In genomic region chr14:75077794-75078193, GRCh38 we compare ENCODE assay signal across 18 cellular contexts. TPM values are rescaled to one million over a fixed set of nuclear protein-coding genes. Genes with fewer than 3 reads are reported as not detected.
"Had no signal": no experiment of that assay in that cellular context is flagged by ENCODE, and none has a peak within 500 bp of the region (broad histone marks: within the 10 kb centered on the region; RNA-seq: fewer than 3 reads in every experiment).

No MANE protein-coding gene starts in this region.

- H3K4me3 Mint-ChIP-seq: activated CD8-positive, alpha-beta memory T cell treated with anti-CD3 and anti-CD28 coated beads, Interleukin-2, amount 10 ng/mL, durations not matched to agents 7 days and 5 days; endodermal cell; naive thymus-derived CD8-positive, alpha-beta T cell; stimulated activated naive B cell treated with anti-CD40 and anti-IgM and Interleukin-4, amounts not matched to agents 10 μg/mL and 1 μg/mL and 100 μg/mL, for 72 hours; T-helper 2 cell treated with Interferon-gamma antibody and Interleukin-4, amounts not matched to agents 5 μg/mL and 100 μg/mL, for 36 hours had no signal

- H3K27ac ChIP-seq: adrenal gland, cardiac muscle cell, gastroesophageal sphincter, tibial artery, uterus had no signal

- DNase-seq: activated CD4-positive, alpha-beta T cell treated with anti-CD3 and anti-CD28 coated beads, Interleukin-2, amount 50 U/mL, for 48 hours; activated CD8-positive, alpha-beta memory T cell treated with anti-CD3 and anti-CD28 coated beads, Interleukin-2, amount 10 ng/mL, durations not matched to agents 7 days and 5 days; activated effector memory CD4-positive, alpha-beta T cell treated with Interleukin-2 at 50 U/mL for 16 hours; activated naive CD4-positive, alpha-beta T cell treated with anti-CD3 and anti-CD28 coated beads, Interleukin-2, amount 50 U/mL, for 16 hours; activated T-cell treated with anti-CD3 and anti-CD28 coated beads, Interleukin-2, amount 50 U/mL, for 1 hour; adrenal gland; dorsolateral prefrontal cortex; endodermal cell; erythroblast; naive thymus-derived CD8-positive, alpha-beta T cell; stimulated activated CD4-positive, alpha-beta T cell treated with anti-CD3 and anti-CD28 coated beads, Interleukin-2, amount 100 ng/mL, for 48 hours; stimulated activated naive B cell treated with anti-CD40 and anti-IgM and Interleukin-4, amounts not matched to agents 10 μg/mL and 1 μg/mL and 100 μg/mL, for 72 hours; tibial artery; uterus had no signal

- H3K4me1 ChIP-seq: tibial artery, uterus had no signal

- H3K4me1 Mint-ChIP-seq: activated CD8-positive, alpha-beta memory T cell treated with anti-CD3 and anti-CD28 coated beads, Interleukin-2, amount 10 ng/mL, durations not matched to agents 7 days and 5 days; endodermal cell; naive thymus-derived CD8-positive, alpha-beta T cell; stimulated activated naive B cell treated with anti-CD40 and anti-IgM and Interleukin-4, amounts not matched to agents 10 μg/mL and 1 μg/mL and 100 μg/mL, for 72 hours had no signal

- H3K27me3 ChIP-seq: adrenal gland, cardiac muscle cell, dorsolateral prefrontal cortex, gastroesophageal sphincter, tibial artery, uterus had no signal

- H3K9me3 Mint-ChIP-seq: endodermal cell; naive thymus-derived CD8-positive, alpha-beta T cell; stimulated activated naive B cell treated with anti-CD40 and anti-IgM and Interleukin-4, amounts not matched to agents 10 μg/mL and 1 μg/mL and 100 μg/mL, for 72 hours; T-helper 2 cell treated with Interferon-gamma antibody and Interleukin-4, amounts not matched to agents 5 μg/mL and 100 μg/mL, for 36 hours had no signal

- ATAC-seq: activated CD8-positive, alpha-beta memory T cell treated with anti-CD3 and anti-CD28 coated beads, Interleukin-2, amount 10 ng/mL, durations not matched to agents 7 days and 5 days; gastroesophageal sphincter; naive thymus-derived CD8-positive, alpha-beta T cell; stimulated activated naive B cell treated with anti-CD40 and anti-IgM and Interleukin-4, amounts not matched to agents 10 μg/mL and 1 μg/mL and 100 μg/mL, for 72 hours had no signal

- H3K27me3 Mint-ChIP-seq: naive thymus-derived CD8-positive, alpha-beta T cell; stimulated activated naive B cell treated with anti-CD40 and anti-IgM and Interleukin-4, amounts not matched to agents 10 μg/mL and 1 μg/mL and 100 μg/mL, for 72 hours had no signal

- H3K4me3 ChIP-seq: adrenal gland, cardiac muscle cell, dorsolateral prefrontal cortex, gastroesophageal sphincter, tibial artery, uterus had no signal

- H3K27ac Mint-ChIP-seq: activated CD8-positive, alpha-beta memory T cell treated with anti-CD3 and anti-CD28 coated beads, Interleukin-2, amount 10 ng/mL, durations not matched to agents 7 days and 5 days; endodermal cell; stimulated activated naive B cell treated with anti-CD40 and anti-IgM and Interleukin-4, amounts not matched to agents 10 μg/mL and 1 μg/mL and 100 μg/mL, for 72 hours; T-helper 2 cell treated with Interferon-gamma antibody and Interleukin-4, amounts not matched to agents 5 μg/mL and 100 μg/mL, for 36 hours had no signal

- H3K36me3 ChIP-seq: uterus had no signal

RNA-seq across cellular contexts. Expression of gene ZC2HC1C, which starts 8.4 kb away (rescaled TPM):
- total RNA-seq: mononuclear cell had no signal
